ENCODE assay signal across 12 cellular contexts in genomic region chr18:27184115-27185024, GRCh38. TPM values are rescaled to one million over a fixed set of nuclear protein-coding genes. Genes with fewer than 3 reads are reported as not detected.
DNase-seq lines count a peak whose midpoint lies in the region; ATAC-seq lines count a peak whose summit lies in the region.
"Had no signal": no experiment of that assay in that cellular context is flagged by ENCODE, and none has a peak within 500 bp of the region (broad histone marks: within the 10 kb centered on the region; RNA-seq: fewer than 3 reads in every experiment).

No MANE protein-coding gene starts in this region.

- H3K23ac ChIP-seq in mesendoderm (ENCODE audit: low read length), result peak overlapping the region; percentile 30

- peak overlapping the region; percentile 95 for H3K4me3 ChIP-seq in endocrine pancreas (ENCODE audit: control insufficient read depth, insufficient read depth, low read length)
- H3K4me3 ChIP-seq in mesendoderm (ENCODE audit: low read length), result peak overlapping the region; percentile 12
- H3K4me3 ChIP-seq in urinary bladder (ENCODE audit: low read depth, low read length), result peak overlapping the region; percentile 67

- no peak overlapping the region for H4K8ac ChIP-seq in mesendoderm (ENCODE audit: low read depth, low read length)

- H2BK15ac ChIP-seq in mesendoderm (replicated peaks; ENCODE audit: low read depth), result no peak overlapping the region

- no CpG with 5 or more reads among the region's 33 CpGs for whole genome bisulfite sequencing in mesendoderm (ENCODE audit: extremely low coverage, insufficient coverage, low lambda C conversion rate)
- 5% methylated on average over 33 of the region's 33 CpGs for WGBS in urinary bladder

- peak overlapping the region; percentile 97 for H3K18ac ChIP-seq in mesendoderm (ENCODE audit: low read length)

- no peaks in the 10 kb centered on the region for H3K79me1 ChIP-seq in mesendoderm (ENCODE audit: low read length)

- H2AK5ac ChIP-seq in mesendoderm (ENCODE audit: low read length), result no peak overlapping the region

- H2BK5ac ChIP-seq in mesendoderm (ENCODE audit: low read length), result no peak overlapping the region

- H3K4me2 ChIP-seq in mesendoderm (ENCODE audit: low read length), result peak overlapping the region; percentile 26

- no peaks in the 10 kb centered on the region for H3K9me3 ChIP-seq in endocrine pancreas (ENCODE audit: control insufficient read depth, low read length)
- H3K9me3 ChIP-seq: adrenal gland had no signal

- peak; percentile 1 to 39 for DNase-seq in NCI-H2081 (lab: John Stamatoyannopoulos, UW)
- DNase-seq in NCI-H2081 treated with DMSO at 0.1 percent for 48 hours (lab: John Stamatoyannopoulos, UW), result no peak
- DNase-seq in mesendoderm, result peak; percentile 43
- no peak for DNase-seq in NCI-H187 treated with DMSO at 0.1 percent for 48 hours (lab: John Stamatoyannopoulos, UW)
- DNase-seq: NCI-H1436, T-helper 9 cell had no signal

- H3K36me3 ChIP-seq in endocrine pancreas (ENCODE audit: control insufficient read depth, insufficient read depth, low read length) (no peaks in the 10 kb centered on the region), mesendoderm (ENCODE audit: control insufficient read depth, insufficient read depth, low read length) (no peaks in the 10 kb centered on the region), urinary bladder (ENCODE audit: insufficient read depth) (no peaks in the 10 kb centered on the region)
- H3K36me3 ChIP-seq: adrenal gland had no signal

- no peak overlapping the region for H4K5ac ChIP-seq in mesendoderm (ENCODE audit: low read length)

- H3K27ac ChIP-seq in mesendoderm (ENCODE audit: low read depth, low read length) (no peak overlapping the region), urinary bladder (ENCODE audit: low read depth) (no peak overlapping the region)
- H3K27ac ChIP-seq: adrenal gland had no signal

- no peaks in the 10 kb centered on the region for H3K79me2 ChIP-seq in mesendoderm (ENCODE audit: control insufficient read depth, insufficient read depth, low read length)

- H3K4ac ChIP-seq in mesendoderm (ENCODE audit: low read depth, low read length), result no peak overlapping the region

- H3K9ac ChIP-seq in endocrine pancreas (ENCODE audit: control insufficient read depth, insufficient read depth, low read length) (peak overlapping the region; percentile 44), mesendoderm (ENCODE audit: low read length) (peak overlapping the region; percentile 48)

- H3K4me1 ChIP-seq in endocrine pancreas (ENCODE audit: control insufficient read depth, insufficient read depth, low read length), result peaks cover 37% of the 10 kb centered on the region
- no peaks in the 10 kb centered on the region for H3K4me1 ChIP-seq in mesendoderm (ENCODE audit: control insufficient read depth, low read depth, low read length)
- no peaks in the 10 kb centered on the region for H3K4me1 ChIP-seq in urinary bladder (ENCODE audit: insufficient read depth)
- H3K4me1 ChIP-seq: adrenal gland had no signal

- H3K56ac ChIP-seq in mesendoderm (ENCODE audit: low read length), result peak overlapping the region; percentile 74

- no peak for ATAC-seq in HG03469 (IDR thresholded peaks at IDR 0.05; ENCODE audit: unreplicated experiment)
- ATAC-seq in GM21423 (IDR thresholded peaks at IDR 0.05; ENCODE audit: unreplicated experiment), result no peak

- H2BK120ac ChIP-seq in mesendoderm (ENCODE audit: low read depth, low read length), result no peak overlapping the region

- no peaks in the 10 kb centered on the region for H3K27me3 ChIP-seq in endocrine pancreas (ENCODE audit: control insufficient read depth, insufficient read depth, low read length)
- H3K27me3 ChIP-seq in mesendoderm (ENCODE audit: insufficient read depth, low read length, poor library complexity), result no peaks in the 10 kb centered on the region

RNA-seq across cellular contexts. Expression of gene CHST9, which starts 0.7 kb away (rescaled TPM):
- polyA plus RNA-seq in mesendoderm (2013, experiment 1 of 2), result 11.0 TPM
- 11.0 TPM for polyA plus RNA-seq in mesendoderm (2013, experiment 2 of 2)
- 7.0 TPM for total RNA-seq in urinary bladder
- 0.38 TPM for polyA plus RNA-seq in urinary bladder
- polyA plus RNA-seq: AG04450 had no signal

Comparison
In these comparisons a context has a peak if more than half of its experiments do, and no peak if none do; other contexts are left out.
1. DNase-seq: peak in NCI-H2081 (2 of 2) and mesendoderm (single experiment); none in NCI-H2081 treated with DMSO at 0.1 percent for 48 hours (single experiment) and NCI-H187 treated with DMSO at 0.1 percent for 48 hours (single experiment).
2. H3K4me3 ChIP-seq: peak in every context shown above with its lines; median percentile 95 in endocrine pancreas; 67 in urinary bladder; 12 in mesendoderm.